2 cellular contexts compared by ENCODE assay signal in the genomic region with DNA sequence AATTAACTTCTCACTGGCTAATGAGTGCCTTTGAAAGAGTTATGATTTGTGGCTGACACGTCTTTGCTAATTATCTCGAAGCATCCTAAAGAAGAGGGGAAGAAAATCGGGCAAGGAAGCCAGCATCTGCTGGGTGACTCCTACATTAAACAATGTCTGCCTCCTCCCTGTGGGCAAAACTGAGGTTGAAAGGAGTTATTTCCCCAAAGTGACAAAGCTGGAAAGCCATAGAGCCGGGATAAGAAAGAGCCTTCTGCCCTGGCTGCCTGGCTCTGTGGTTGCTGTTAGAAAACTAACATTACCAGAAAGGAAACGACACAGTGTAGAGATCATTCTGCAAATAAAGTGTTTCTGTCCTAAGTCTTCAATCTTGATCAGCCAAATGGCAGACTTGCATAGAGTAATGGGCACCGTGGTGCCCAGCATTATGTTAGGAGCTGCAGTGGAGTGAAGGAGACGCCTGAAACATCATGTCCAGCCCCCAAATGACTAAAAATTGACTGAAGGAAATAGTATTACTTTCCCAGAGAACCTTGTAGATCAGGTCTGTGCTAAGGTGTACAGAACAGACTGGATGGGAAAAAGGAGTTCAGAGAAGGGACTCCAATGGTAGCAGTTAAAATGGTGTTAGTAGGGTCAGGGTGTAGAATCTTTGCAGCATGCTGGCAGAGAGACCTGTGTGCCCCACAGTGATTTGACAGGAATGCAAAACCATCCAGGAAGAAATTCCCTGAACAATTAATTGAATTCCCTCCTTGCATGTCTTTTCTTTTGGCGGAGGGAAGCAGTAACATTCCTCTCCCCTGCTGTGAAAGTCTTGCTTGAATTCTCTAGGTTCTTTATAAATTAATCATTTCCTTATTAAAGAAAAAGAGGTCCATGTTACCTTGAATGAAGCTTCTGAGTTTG.
TF ChIP-seq lines count a peak whose summit lies in the region.

No MANE protein-coding gene starts in this region.

TF ChIP-seq in HCT116, 20 proteins besides CTCF, POLR2A, EP300 and RAD21 (continued from another document):
- TF ChIP-seq, protein P1, sequence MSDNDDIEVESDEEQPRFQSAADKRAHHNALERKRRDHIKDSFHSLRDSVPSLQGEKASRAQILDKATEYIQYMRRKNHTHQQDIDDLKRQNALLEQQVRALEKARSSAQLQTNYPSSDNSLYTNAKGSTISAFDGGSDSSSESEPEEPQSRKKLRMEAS (IDR thresholded peaks at IDR 0.05) = no peak
- no peak for TF ChIP-seq YY1 (IDR thresholded peaks at IDR 0.05; ENCODE audit: extremely low read depth, insufficient replicate concordance, low read depth, low read length)
- TF ChIP-seq, protein P2, sequence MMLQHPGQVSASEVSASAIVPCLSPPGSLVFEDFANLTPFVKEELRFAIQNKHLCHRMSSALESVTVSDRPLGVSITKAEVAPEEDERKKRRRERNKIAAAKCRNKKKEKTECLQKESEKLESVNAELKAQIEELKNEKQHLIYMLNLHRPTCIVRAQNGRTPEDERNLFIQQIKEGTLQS (IDR thresholded peaks at IDR 0.05) = no peak
- no peak for TF ChIP-seq TCF7L2 (IDR thresholded peaks at IDR 0.05; ENCODE audit: borderline replicate concordance, extremely low read depth, insufficient read depth, insufficient read length)
- no peak for TF ChIP-seq POLR2AphosphoS5 (IDR thresholded peaks at IDR 0.05; ENCODE audit: low read depth, low read length)
- TF ChIP-seq ZFX (IDR thresholded peaks at IDR 0.05) = no peak
- no peak for TF ChIP-seq JUND (IDR thresholded peaks at IDR 0.05)
- TF ChIP-seq CBX3 (IDR thresholded peaks at IDR 0.05; ENCODE audit: low read depth) = no peak
- TF ChIP-seq, protein P3, sequence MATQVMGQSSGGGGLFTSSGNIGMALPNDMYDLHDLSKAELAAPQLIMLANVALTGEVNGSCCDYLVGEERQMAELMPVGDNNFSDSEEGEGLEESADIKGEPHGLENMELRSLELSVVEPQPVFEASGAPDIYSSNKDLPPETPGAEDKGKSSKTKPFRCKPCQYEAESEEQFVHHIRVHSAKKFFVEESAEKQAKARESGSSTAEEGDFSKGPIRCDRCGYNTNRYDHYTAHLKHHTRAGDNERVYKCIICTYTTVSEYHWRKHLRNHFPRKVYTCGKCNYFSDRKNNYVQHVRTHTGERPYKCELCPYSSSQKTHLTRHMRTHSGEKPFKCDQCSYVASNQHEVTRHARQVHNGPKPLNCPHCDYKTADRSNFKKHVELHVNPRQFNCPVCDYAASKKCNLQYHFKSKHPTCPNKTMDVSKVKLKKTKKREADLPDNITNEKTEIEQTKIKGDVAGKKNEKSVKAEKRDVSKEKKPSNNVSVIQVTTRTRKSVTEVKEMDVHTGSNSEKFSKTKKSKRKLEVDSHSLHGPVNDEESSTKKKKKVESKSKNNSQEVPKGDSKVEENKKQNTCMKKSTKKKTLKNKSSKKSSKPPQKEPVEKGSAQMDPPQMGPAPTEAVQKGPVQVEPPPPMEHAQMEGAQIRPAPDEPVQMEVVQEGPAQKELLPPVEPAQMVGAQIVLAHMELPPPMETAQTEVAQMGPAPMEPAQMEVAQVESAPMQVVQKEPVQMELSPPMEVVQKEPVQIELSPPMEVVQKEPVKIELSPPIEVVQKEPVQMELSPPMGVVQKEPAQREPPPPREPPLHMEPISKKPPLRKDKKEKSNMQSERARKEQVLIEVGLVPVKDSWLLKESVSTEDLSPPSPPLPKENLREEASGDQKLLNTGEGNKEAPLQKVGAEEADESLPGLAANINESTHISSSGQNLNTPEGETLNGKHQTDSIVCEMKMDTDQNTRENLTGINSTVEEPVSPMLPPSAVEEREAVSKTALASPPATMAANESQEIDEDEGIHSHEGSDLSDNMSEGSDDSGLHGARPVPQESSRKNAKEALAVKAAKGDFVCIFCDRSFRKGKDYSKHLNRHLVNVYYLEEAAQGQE (IDR thresholded peaks at IDR 0.05; ENCODE audit: low read depth) = no peak
- TF ChIP-seq SIN3A (IDR thresholded peaks at IDR 0.05; ENCODE audit: low read depth) = no peak
- no peak for TF ChIP-seq CEBPB (IDR thresholded peaks at IDR 0.05; ENCODE audit: low read depth)
- TF ChIP-seq, protein P4, sequence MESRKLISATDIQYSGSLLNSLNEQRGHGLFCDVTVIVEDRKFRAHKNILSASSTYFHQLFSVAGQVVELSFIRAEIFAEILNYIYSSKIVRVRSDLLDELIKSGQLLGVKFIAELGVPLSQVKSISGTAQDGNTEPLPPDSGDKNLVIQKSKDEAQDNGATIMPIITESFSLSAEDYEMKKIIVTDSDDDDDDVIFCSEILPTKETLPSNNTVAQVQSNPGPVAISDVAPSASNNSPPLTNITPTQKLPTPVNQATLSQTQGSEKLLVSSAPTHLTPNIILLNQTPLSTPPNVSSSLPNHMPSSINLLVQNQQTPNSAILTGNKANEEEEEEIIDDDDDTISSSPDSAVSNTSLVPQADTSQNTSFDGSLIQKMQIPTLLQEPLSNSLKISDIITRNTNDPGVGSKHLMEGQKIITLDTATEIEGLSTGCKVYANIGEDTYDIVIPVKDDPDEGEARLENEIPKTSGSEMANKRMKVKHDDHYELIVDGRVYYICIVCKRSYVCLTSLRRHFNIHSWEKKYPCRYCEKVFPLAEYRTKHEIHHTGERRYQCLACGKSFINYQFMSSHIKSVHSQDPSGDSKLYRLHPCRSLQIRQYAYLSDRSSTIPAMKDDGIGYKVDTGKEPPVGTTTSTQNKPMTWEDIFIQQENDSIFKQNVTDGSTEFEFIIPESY (IDR thresholded peaks at IDR 0.05; ENCODE audit: extremely low read depth, insufficient replicate concordance, low read length) = no peak
- TF ChIP-seq SRF (IDR thresholded peaks at IDR 0.05; ENCODE audit: low read depth) = no peak
- no peak for TF ChIP-seq EZH2 (IDR thresholded peaks at IDR 0.05)
- no peak for TF ChIP-seq EZH2phosphoT487 (IDR thresholded peaks at IDR 0.05; ENCODE audit: borderline replicate concordance)

TF ChIP-seq in SK-N-SH treated with all-trans-retinoic acid at 6 μM for 48 hours, 23 proteins besides CTCF, POLR2A, EP300 and RAD21 (continued from another document):
- TF ChIP-seq, protein P5, sequence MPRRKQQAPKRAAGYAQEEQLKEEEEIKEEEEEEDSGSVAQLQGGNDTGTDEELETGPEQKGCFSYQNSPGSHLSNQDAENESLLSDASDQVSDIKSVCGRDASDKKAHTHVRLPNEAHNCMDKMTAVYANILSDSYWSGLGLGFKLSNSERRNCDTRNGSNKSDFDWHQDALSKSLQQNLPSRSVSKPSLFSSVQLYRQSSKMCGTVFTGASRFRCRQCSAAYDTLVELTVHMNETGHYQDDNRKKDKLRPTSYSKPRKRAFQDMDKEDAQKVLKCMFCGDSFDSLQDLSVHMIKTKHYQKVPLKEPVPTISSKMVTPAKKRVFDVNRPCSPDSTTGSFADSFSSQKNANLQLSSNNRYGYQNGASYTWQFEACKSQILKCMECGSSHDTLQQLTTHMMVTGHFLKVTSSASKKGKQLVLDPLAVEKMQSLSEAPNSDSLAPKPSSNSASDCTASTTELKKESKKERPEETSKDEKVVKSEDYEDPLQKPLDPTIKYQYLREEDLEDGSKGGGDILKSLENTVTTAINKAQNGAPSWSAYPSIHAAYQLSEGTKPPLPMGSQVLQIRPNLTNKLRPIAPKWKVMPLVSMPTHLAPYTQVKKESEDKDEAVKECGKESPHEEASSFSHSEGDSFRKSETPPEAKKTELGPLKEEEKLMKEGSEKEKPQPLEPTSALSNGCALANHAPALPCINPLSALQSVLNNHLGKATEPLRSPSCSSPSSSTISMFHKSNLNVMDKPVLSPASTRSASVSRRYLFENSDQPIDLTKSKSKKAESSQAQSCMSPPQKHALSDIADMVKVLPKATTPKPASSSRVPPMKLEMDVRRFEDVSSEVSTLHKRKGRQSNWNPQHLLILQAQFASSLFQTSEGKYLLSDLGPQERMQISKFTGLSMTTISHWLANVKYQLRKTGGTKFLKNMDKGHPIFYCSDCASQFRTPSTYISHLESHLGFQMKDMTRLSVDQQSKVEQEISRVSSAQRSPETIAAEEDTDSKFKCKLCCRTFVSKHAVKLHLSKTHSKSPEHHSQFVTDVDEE (CRISPR knock-in tag; IDR thresholded peaks at IDR 0.05) = no peak
- TF ChIP-seq ZNF565 (CRISPR knock-in tag; conservative IDR thresholded peaks at IDR 0.05; ENCODE audit: low read depth) (0 out of 2 replicates have a peak, but pooled peaks have one; percentile 12), PPARA (CRISPR knock-in tag; IDR thresholded peaks at IDR 0.05; ENCODE audit: borderline replicate concordance) (no peak), RARB (CRISPR knock-in tag; IDR thresholded peaks at IDR 0.05) (no peak), ISL1 (CRISPR knock-in tag; IDR thresholded peaks at IDR 0.05) (peak; percentile 86), ZFP3 (CRISPR knock-in tag; IDR thresholded peaks at IDR 0.05) (peak; percentile 48; the same call in 1 of the 2 replicates), ZNF8 (CRISPR knock-in tag; IDR thresholded peaks at IDR 0.05) (peak; percentile 37; the same call in 1 of the 2 replicates), OSR1 (CRISPR knock-in tag; IDR thresholded peaks at IDR 0.05) (0 out of 2 replicates have a peak, but pooled peaks have one; percentile 84), BACH2 (CRISPR knock-in tag; IDR thresholded peaks at IDR 0.05; ENCODE audit: borderline replicate concordance) (no peak), CSDC2 (CRISPR knock-in tag; IDR thresholded peaks at IDR 0.05) (peak; percentile 99), SNAI2 (CRISPR knock-in tag; IDR thresholded peaks at IDR 0.05) (peak; percentile 86), TCF4 (CRISPR knock-in tag; IDR thresholded peaks at IDR 0.05; ENCODE audit: borderline replicate concordance) (no peak), ARNTL (CRISPR knock-in tag; IDR thresholded peaks at IDR 0.05; ENCODE audit: borderline replicate concordance, low read depth) (no peak), ZC3H10 (CRISPR knock-in tag; IDR thresholded peaks at IDR 0.05) (no peak), ZFP30 (CRISPR knock-in tag; IDR thresholded peaks at IDR 0.05) (no peak), GLIS3 (CRISPR knock-in tag; IDR thresholded peaks at IDR 0.05) (0 out of 2 replicates have a peak, but pooled peaks have one; percentile 69)
- TF ChIP-seq, protein P6, sequence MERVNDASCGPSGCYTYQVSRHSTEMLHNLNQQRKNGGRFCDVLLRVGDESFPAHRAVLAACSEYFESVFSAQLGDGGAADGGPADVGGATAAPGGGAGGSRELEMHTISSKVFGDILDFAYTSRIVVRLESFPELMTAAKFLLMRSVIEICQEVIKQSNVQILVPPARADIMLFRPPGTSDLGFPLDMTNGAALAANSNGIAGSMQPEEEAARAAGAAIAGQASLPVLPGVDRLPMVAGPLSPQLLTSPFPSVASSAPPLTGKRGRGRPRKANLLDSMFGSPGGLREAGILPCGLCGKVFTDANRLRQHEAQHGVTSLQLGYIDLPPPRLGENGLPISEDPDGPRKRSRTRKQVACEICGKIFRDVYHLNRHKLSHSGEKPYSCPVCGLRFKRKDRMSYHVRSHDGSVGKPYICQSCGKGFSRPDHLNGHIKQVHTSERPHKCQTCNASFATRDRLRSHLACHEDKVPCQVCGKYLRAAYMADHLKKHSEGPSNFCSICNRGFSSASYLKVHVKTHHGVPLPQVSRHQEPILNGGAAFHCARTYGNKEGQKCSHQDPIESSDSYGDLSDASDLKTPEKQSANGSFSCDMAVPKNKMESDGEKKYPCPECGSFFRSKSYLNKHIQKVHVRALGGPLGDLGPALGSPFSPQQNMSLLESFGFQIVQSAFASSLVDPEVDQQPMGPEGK (CRISPR knock-in tag; IDR thresholded peaks at IDR 0.05; ENCODE audit: borderline replicate concordance) = peak; percentile 51; the same call in 1 of the 2 replicates
- TF ChIP-seq, protein P7, sequence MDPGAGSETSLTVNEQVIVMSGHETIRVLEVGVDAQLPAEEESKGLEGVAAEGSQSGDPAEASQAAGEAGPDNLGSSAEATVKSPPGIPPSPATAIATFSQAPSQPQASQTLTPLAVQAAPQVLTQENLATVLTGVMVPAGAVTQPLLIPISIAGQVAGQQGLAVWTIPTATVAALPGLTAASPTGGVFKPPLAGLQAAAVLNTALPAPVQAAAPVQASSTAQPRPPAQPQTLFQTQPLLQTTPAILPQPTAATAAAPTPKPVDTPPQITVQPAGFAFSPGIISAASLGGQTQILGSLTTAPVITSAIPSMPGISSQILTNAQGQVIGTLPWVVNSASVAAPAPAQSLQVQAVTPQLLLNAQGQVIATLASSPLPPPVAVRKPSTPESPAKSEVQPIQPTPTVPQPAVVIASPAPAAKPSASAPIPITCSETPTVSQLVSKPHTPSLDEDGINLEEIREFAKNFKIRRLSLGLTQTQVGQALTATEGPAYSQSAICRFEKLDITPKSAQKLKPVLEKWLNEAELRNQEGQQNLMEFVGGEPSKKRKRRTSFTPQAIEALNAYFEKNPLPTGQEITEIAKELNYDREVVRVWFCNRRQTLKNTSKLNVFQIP (CRISPR knock-in tag; IDR thresholded peaks at IDR 0.05; ENCODE audit: borderline replicate concordance, low read depth) = no peak
- TF ChIP-seq, protein P8, sequence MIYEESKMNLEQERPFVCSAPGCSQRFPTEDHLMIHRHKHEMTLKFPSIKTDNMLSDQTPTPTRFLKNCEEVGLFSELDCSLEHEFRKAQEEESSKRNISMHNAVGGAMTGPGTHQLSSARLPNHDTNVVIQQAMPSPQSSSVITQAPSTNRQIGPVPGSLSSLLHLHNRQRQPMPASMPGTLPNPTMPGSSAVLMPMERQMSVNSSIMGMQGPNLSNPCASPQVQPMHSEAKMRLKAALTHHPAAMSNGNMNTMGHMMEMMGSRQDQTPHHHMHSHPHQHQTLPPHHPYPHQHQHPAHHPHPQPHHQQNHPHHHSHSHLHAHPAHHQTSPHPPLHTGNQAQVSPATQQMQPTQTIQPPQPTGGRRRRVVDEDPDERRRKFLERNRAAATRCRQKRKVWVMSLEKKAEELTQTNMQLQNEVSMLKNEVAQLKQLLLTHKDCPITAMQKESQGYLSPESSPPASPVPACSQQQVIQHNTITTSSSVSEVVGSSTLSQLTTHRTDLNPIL (CRISPR knock-in tag; IDR thresholded peaks at IDR 0.05; ENCODE audit: low read depth) = no peak
- TF ChIP-seq, protein P9, sequence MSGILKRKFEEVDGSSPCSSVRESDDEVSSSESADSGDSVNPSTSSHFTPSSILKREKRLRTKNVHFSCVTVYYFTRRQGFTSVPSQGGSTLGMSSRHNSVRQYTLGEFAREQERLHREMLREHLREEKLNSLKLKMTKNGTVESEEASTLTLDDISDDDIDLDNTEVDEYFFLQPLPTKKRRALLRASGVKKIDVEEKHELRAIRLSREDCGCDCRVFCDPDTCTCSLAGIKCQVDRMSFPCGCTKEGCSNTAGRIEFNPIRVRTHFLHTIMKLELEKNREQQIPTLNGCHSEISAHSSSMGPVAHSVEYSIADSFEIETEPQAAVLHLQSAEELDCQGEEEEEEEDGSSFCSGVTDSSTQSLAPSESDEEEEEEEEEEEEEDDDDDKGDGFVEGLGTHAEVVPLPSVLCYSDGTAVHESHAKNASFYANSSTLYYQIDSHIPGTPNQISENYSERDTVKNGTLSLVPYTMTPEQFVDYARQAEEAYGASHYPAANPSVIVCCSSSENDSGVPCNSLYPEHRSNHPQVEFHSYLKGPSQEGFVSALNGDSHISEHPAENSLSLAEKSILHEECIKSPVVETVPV (CRISPR knock-in tag; IDR thresholded peaks at IDR 0.05) = no peak
